In the genomic region with DNA sequence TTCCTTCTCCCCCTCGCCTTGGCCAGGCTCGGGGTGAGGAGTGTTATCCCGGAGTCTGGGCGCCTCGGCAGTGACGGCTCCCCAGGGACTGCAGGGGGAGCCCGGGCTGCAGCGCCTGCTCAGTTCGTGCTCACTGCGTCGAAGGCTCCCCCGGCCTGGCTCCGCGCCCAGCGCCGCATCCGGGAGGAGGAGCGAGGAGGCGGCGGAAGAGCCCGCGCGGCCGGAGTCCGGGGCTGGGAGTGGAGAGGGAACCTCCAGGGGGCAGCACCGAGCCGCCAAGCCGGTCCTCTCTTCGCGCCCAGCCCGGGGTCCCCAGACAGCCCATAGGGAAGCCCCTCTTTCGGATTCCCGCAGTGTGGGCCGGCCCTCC, we compare ENCODE assay signal across 1 cellular context.
A peak's percentile ranks its signal among the peaks of the same experiment; 100 is the strongest.
TF ChIP-seq lines count a peak whose summit lies in the region.

No MANE protein-coding gene starts in this region.

TF ChIP-seq in HepG2, 621 proteins besides CTCF, POLR2A, EP300 and RAD21 (continued from another document):
- TF ChIP-seq, protein P1, sequence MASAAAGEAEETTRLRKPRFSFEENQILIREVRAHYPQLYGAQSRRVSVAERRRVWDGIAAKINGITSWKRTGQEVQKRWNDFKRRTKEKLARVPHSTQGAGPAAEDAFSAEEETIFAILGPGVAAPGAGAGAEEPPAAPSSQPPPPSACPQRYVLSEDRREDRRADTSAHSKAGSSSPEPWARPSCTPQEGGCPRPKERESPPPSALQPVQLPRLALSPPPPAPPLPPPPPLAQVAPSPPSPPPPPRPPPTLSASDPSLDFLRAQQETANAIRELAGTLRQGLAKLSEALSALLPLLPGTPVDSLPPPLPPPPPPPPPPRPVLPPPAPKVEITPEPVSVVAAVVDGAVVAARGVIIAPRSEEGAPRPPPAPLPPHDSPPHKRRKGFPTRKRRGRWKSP (CRISPR knock-in tag; IDR thresholded peaks at IDR 0.05), result 0 out of 2 replicates have a peak, but pooled peaks have one; percentile 10
- peak; percentile 57 for TF ChIP-seq RBFOX2 (IDR thresholded peaks at IDR 0.05; ENCODE audit: low read depth, low read length)
- TF ChIP-seq, protein P2, sequence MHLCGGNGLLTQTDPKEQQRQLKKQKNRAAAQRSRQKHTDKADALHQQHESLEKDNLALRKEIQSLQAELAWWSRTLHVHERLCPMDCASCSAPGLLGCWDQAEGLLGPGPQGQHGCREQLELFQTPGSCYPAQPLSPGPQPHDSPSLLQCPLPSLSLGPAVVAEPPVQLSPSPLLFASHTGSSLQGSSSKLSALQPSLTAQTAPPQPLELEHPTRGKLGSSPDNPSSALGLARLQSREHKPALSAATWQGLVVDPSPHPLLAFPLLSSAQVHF (CRISPR knock-in tag; IDR thresholded peaks at IDR 0.05), result peak; percentile 50; the same call in 1 of the 2 replicates
